Comparison of ENCODE assay signal across 1 cellular context in genomic region chr17:60524463-60525346, GRCh38.
TF ChIP-seq lines count a peak whose summit lies in the region.

No MANE protein-coding gene starts in this region.

TF ChIP-seq in HEK293, 187 proteins besides CTCF, POLR2A, EP300 and RAD21 (continued from another document):
- TF ChIP-seq ATF2 (tag by site-specific recombination; IDR thresholded peaks at IDR 0.05; ENCODE audit: low read depth) (0 out of 2 replicates have a peak, but pooled peaks have one; percentile 3), ZNF202 (tag by site-specific recombination; IDR thresholded peaks at IDR 0.05; ENCODE audit: borderline replicate concordance) (no peak), ZBTB21 (tag by site-specific recombination; IDR thresholded peaks at IDR 0.05) (0 out of 2 replicates have a peak, but pooled peaks have one; percentile 38), ZBTB11 (tag by site-specific recombination; conservative IDR thresholded peaks at IDR 0.05; ENCODE audit: low read depth) (no peak), ZNF274 (IDR thresholded peaks at IDR 0.05; ENCODE audit: low read length) (no peak), ZNF274 (tag by site-specific recombination; IDR thresholded peaks at IDR 0.05; ENCODE audit: borderline replicate concordance) (no peak), ZNF571 (tag by site-specific recombination; IDR thresholded peaks at IDR 0.05) (no peak), ZNF324 (tag by site-specific recombination; IDR thresholded peaks at IDR 0.05) (no peak), ZNF514 (tag by site-specific recombination; IDR thresholded peaks at IDR 0.05) (no peak), ZNF10 (tag by site-specific recombination; IDR thresholded peaks at IDR 0.05) (peak; percentile 91), GFI1B (tag by site-specific recombination; IDR thresholded peaks at IDR 0.05) (peak; percentile 39; the same call in 1 of the 2 replicates), ELK4 (IDR thresholded peaks at IDR 0.05; ENCODE audit: borderline replicate concordance, low read depth, low read length) (no peak), ZNF26 (tag by site-specific recombination; IDR thresholded peaks at IDR 0.05) (no peak), BCL11A (tag by site-specific recombination; IDR thresholded peaks at IDR 0.05; ENCODE audit: low read depth) (no peak), ZNF837 (tag by site-specific recombination; IDR thresholded peaks at IDR 0.05) (no peak), ZNF398 (tag by site-specific recombination; IDR thresholded peaks at IDR 0.05) (no peak), SALL2 (tag by site-specific recombination; IDR thresholded peaks at IDR 0.05; ENCODE audit: borderline replicate concordance) (no peak), ZNF341 (tag by site-specific recombination; IDR thresholded peaks at IDR 0.05; ENCODE audit: low read depth) (no peak), ZNF2 (tag by site-specific recombination; IDR thresholded peaks at IDR 0.05) (0 out of 2 replicates have a peak, but pooled peaks have one; percentile 21), KLF8 (tag by site-specific recombination; IDR thresholded peaks at IDR 0.05) (no peak), ZNF366 (tag by site-specific recombination; conservative IDR thresholded peaks at IDR 0.05) (peak; percentile 65), ZBTB20 (tag by site-specific recombination; IDR thresholded peaks at IDR 0.05) (0 out of 2 replicates have a peak, but pooled peaks have one; percentile 33), ZBTB6 (tag by site-specific recombination; IDR thresholded peaks at IDR 0.05) (no peak), ZNF629 (tag by site-specific recombination; IDR thresholded peaks at IDR 0.05) (peak; percentile 57; the same call in 1 of the 2 replicates), ZNF639 (tag by site-specific recombination; IDR thresholded peaks at IDR 0.05) (0 out of 2 replicates have a peak, but pooled peaks have one; percentile 25), ZNF112 (tag by site-specific recombination; IDR thresholded peaks at IDR 0.05) (no peak), ZBTB17 (tag by site-specific recombination; IDR thresholded peaks at IDR 0.05) (peak; percentile 33), OSR2 (tag by site-specific recombination; IDR thresholded peaks at IDR 0.05) (peak; percentile 34; the same call in 1 of the 2 replicates), GLI2 (tag by site-specific recombination; IDR thresholded peaks at IDR 0.05; ENCODE audit: borderline replicate concordance, low read depth) (no peak), SP3 (tag by site-specific recombination; IDR thresholded peaks at IDR 0.05) (no peak), ZNF660 (tag by site-specific recombination; IDR thresholded peaks at IDR 0.05) (no peak), ZNF211 (tag by site-specific recombination; IDR thresholded peaks at IDR 0.05; ENCODE audit: low read depth) (no peak), KLF16 (tag by site-specific recombination; IDR thresholded peaks at IDR 0.05) (no peak; the same call in 1 of the 2 replicates), AEBP2 (tag by site-specific recombination; IDR thresholded peaks at IDR 0.05; ENCODE audit: borderline replicate concordance) (no peak), ZNF596 (tag by site-specific recombination; IDR thresholded peaks at IDR 0.05) (no peak), ZBTB10 (tag by site-specific recombination; IDR thresholded peaks at IDR 0.05) (no peak)
